25 cellular contexts compared by ENCODE assay signal in genomic region chr12:101863971-101864370, GRCh38.
"Had no signal": no experiment of that assay in that cellular context is flagged by ENCODE, and none has a peak within 500 bp of the region (broad histone marks: within the 10 kb centered on the region; RNA-seq: fewer than 3 reads in every experiment).

No MANE protein-coding gene starts in this region.

- H3K9me3 ChIP-seq: ovary, right lobe of liver, uterus had no signal

- H3K4me3 ChIP-seq: left ventricle myocardium inferior, lung, neural progenitor cell, ovary, right atrium auricular region, right lobe of liver, smooth muscle cell, tibial nerve, uterus had no signal

- H3K36me3 ChIP-seq: left ventricle myocardium inferior, neural progenitor cell, ovary, right atrium auricular region, right lobe of liver, tibial nerve, uterus had no signal

- H3K9ac ChIP-seq: neural progenitor cell had no signal

- H3K27ac Mint-ChIP-seq: mesothelial cell of epicardium; naive B cell; natural killer cell; nephron progenitor cell; neural progenitor cell; progenitor cell of endocrine pancreas; stimulated activated memory B cell treated with anti-CD40 and anti-IgM and Interleukin-4, amounts not matched to agents 10 μg/mL and 1 μg/mL and 100 μg/mL, for 72 hours; stimulated activated naive CD8-positive, alpha-beta T cell treated with anti-CD3 and anti-CD28 coated beads, Interleukin-15, amount 100 ng/mL, for 72 hours; type B pancreatic cell had no signal

- H3K4me2 ChIP-seq: neural progenitor cell, smooth muscle cell had no signal

- H3K36me3 Mint-ChIP-seq: mesothelial cell of epicardium; naive B cell; natural killer cell; neural progenitor cell; stimulated activated memory B cell treated with anti-CD40 and anti-IgM and Interleukin-4, amounts not matched to agents 10 μg/mL and 1 μg/mL and 100 μg/mL, for 72 hours; type B pancreatic cell had no signal

- H3K27ac ChIP-seq: left ventricle myocardium inferior, neural progenitor cell, ovary, right atrium auricular region, right lobe of liver, tibial nerve, uterus had no signal

- H3K27me3 ChIP-seq: neural progenitor cell, ovary, right atrium auricular region, right lobe of liver, tibial nerve, uterus had no signal

- H2AFZ ChIP-seq: neural progenitor cell had no signal

- H3K4me3 Mint-ChIP-seq: mesothelial cell of epicardium; naive B cell; natural killer cell; nephron progenitor cell; neural progenitor cell; stimulated activated memory B cell treated with anti-CD40 and anti-IgM and Interleukin-4, amounts not matched to agents 10 μg/mL and 1 μg/mL and 100 μg/mL, for 72 hours; stimulated activated naive CD8-positive, alpha-beta T cell treated with anti-CD3 and anti-CD28 coated beads, Interleukin-15, amount 100 ng/mL, for 72 hours; type B pancreatic cell had no signal

- H3K4me1 ChIP-seq: left ventricle myocardium inferior, right atrium auricular region, right lobe of liver, uterus had no signal

- DNase-seq: islet precursor cell; left ventricle myocardium inferior; mesendoderm; naive B cell; natural killer cell; nephron progenitor cell; ovary; right lobe of liver; stimulated activated CD4-positive, alpha-beta T cell treated with anti-CD3 and anti-CD28 coated beads, Interleukin-1b, Interleukin-23, amount 100 ng/mL, for 48 hours; stimulated activated CD4-positive, alpha-beta T cell treated with anti-CD3 and anti-CD28 coated beads, Interleukin-2, amount 100 ng/mL, for 48 hours; stimulated activated CD4-positive, alpha-beta T cell treated with anti-CD3 and anti-CD28 coated beads, Interleukin-4, amount 100 ng/mL, for 4 hours; stimulated activated CD8-positive, alpha-beta memory T cell treated with anti-CD3 and anti-CD28 coated beads, Interleukin-4, amount 100 ng/mL, for 48 hours; stimulated activated naive CD4-positive, alpha-beta T cell treated with Interleukin-2 at 50 U/mL for 16 hours; stimulated activated naive CD8-positive, alpha-beta T cell treated with anti-CD3 and anti-CD28 coated beads, Interleukin-15, amount 100 ng/mL, for 72 hours; substantia nigra; uterus had no signal

- H3K9me3 Mint-ChIP-seq: natural killer cell had no signal

- H3K4me1 Mint-ChIP-seq: naive B cell, natural killer cell, neural progenitor cell had no signal

- H3K27me3 Mint-ChIP-seq: stimulated activated memory B cell treated with anti-CD40 and anti-IgM and Interleukin-4, amounts not matched to agents 10 μg/mL and 1 μg/mL and 100 μg/mL, for 72 hours; stimulated activated naive CD8-positive, alpha-beta T cell treated with anti-CD3 and anti-CD28 coated beads, Interleukin-15, amount 100 ng/mL, for 72 hours; type B pancreatic cell had no signal
